Comparison of ENCODE assay signal across 24 cellular contexts in the genomic region with DNA sequence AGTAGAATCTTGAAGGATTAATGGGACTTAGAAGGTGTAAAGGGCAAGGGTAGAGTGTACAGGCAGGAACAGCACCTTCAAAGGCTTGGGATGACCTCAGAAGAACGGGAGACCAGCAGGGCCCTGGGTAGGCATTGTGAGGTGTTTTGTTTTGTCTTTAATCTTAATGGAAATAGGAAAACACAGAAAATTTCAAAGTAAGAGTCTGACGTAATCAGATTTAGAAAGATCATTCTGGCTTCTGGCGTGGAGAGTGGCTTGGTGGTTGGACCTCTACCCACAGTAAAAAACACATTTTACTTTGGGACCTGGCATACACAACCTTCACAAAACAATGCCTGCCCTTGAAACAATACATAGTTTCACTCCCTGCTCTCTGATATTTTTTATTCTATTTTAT. TPM values are rescaled to one million over a fixed set of nuclear protein-coding genes. Genes with fewer than 3 reads are reported as not detected.
A peak's percentile ranks its signal among the peaks of the same experiment; 100 is the strongest.
DNase-seq lines count a peak whose midpoint lies in the region; ATAC-seq and TF ChIP-seq lines count a peak whose summit lies in the region.
"Had no signal": no experiment of that assay in that cellular context is flagged by ENCODE, and none has a peak within 500 bp of the region (broad histone marks: within the 10 kb centered on the region; RNA-seq: fewer than 3 reads in every experiment).

No MANE protein-coding gene starts in this region.

- peaks cover 8 to 13% of the 10 kb centered on the region in 2 donors for H3K36me3 Mint-ChIP-seq in activated T-cell treated with anti-CD3 and anti-CD28 coated beads, Interleukin-2, amount 50 U/mL, for 72 hours (ENCODE audit: insufficient read depth in 2 of 2)
- peaks cover 16% of the 10 kb centered on the region for H3K36me3 Mint-ChIP-seq in WTC11
- H3K36me3 Mint-ChIP-seq in neural progenitor cell = peaks cover 33% of the 10 kb centered on the region

- H3K36me3 ChIP-seq in HEK293 (ENCODE audit: control insufficient read depth in 2 of 2, insufficient read depth in 1 of 2, low read length in 2 of 2) (peaks cover 0 to 32% of the 10 kb centered on the region in 2 experiments; a peak in 1 of 3 replicates), neural progenitor cell (no peaks in the 10 kb centered on the region), neuronal stem cell (replicated peaks in 1 of 2; ENCODE audit: control insufficient read depth in 2 of 2, insufficient read depth in 2 of 2, low read length in 2 of 2) (peaks cover 0 to 42% of the 10 kb centered on the region in 2 donors)

- H3K4me3 Mint-ChIP-seq in activated T-cell treated with anti-CD3 and anti-CD28 coated beads, Interleukin-2, amount 50 U/mL, for 72 hours = no peak overlapping the region
- H3K4me3 Mint-ChIP-seq in WTC11 = no peak overlapping the region
- H3K4me3 Mint-ChIP-seq in neural progenitor cell = no peak overlapping the region

- no CpG with 5 or more reads among the region's 3 CpGs for WGBS in neuronal stem cell (ENCODE audit: extremely low coverage in 2 of 2, insufficient read length in 2 of 2, insufficient replicate concordance in 1 of 2), 2 donors

- no peak overlapping the region for H2BK5ac ChIP-seq in neuronal stem cell (ENCODE audit: low read length)

- H3K27ac ChIP-seq in HEK293 (ENCODE audit: extremely low read depth, low read depth, low read length) (no peak overlapping the region), neural progenitor cell (no peak overlapping the region), neuronal stem cell (replicated peaks; ENCODE audit: low read length) (no peak overlapping the region)
- H3K27ac ChIP-seq: BLaER1, GM23248, RWPE1 had no signal

- no peak overlapping the region for H4K8ac ChIP-seq in neuronal stem cell (ENCODE audit: low read depth, low read length)

- POLR2A ChIA-PET in HEK293 (lab: Yijun Ruan, JAX) = no interaction called here
- POLR2A ChIA-PET in WTC11 (lab: Charles Lee) = no interaction called here

- H2BK12ac ChIP-seq in neuronal stem cell (ENCODE audit: low read length) = no peak overlapping the region

- peaks cover 41% of the 10 kb centered on the region for H3K4me1 Mint-ChIP-seq in activated T-cell treated with anti-CD3 and anti-CD28 coated beads, Interleukin-2, amount 50 U/mL, for 72 hours (ENCODE audit: low read depth)
- H3K4me1 Mint-ChIP-seq in WTC11 (peaks cover 27% of the 10 kb centered on the region), neural progenitor cell (peaks cover 24% of the 10 kb centered on the region)

- no peaks in the 10 kb centered on the region for H3K9me3 Mint-ChIP-seq in activated T-cell treated with anti-CD3 and anti-CD28 coated beads, Interleukin-2, amount 50 U/mL, for 72 hours
- H3K9me3 Mint-ChIP-seq in WTC11 = peaks cover 4% of the 10 kb centered on the region; the same call in 1 of the 2 replicates
- H3K9me3 Mint-ChIP-seq in neural progenitor cell = peaks cover 12% of the 10 kb centered on the region
- H3K9me3 Mint-ChIP-seq: CD4-positive, CD25-positive, alpha-beta regulatory T cell had no signal

- no peaks in the 10 kb centered on the region for H3K27me3 ChIP-seq in neural progenitor cell
- H3K27me3 ChIP-seq in neuronal stem cell (ENCODE audit: control insufficient read depth in 3 of 3, insufficient read depth in 3 of 3, low read depth in 1 of 3, low read length in 3 of 3) = no peaks in the 10 kb centered on the region
- H3K27me3 ChIP-seq: BLaER1 had no signal

- no peak overlapping the region for H2AK5ac ChIP-seq in neuronal stem cell (ENCODE audit: low read depth, low read length)

- no peak overlapping the region for H3K23ac ChIP-seq in neuronal stem cell (ENCODE audit: low read depth, low read length, poor library complexity)

- H4K91ac ChIP-seq in neuronal stem cell (ENCODE audit: low read depth, low read length, poor library complexity) = no peak overlapping the region

- no peak for ATAC-seq in activated T-cell treated with anti-CD3 and anti-CD28 coated beads, Interleukin-2, amount 50 U/mL, for 72 hours (replicated peaks in 1 of 2)
- no peak for ATAC-seq in WTC11
- ATAC-seq: GM12878, Panc1 had no signal

- no peak overlapping the region for H3K18ac ChIP-seq in neuronal stem cell (ENCODE audit: low read length)

- H3K9me3 ChIP-seq in HEK293 (ENCODE audit: control insufficient read depth, insufficient read depth, low read depth, low read length) = no peaks in the 10 kb centered on the region
- no peaks in the 10 kb centered on the region for H3K9me3 ChIP-seq in neural progenitor cell (ENCODE audit: low read depth)
- H3K9me3 ChIP-seq in neuronal stem cell (replicated peaks in 1 of 2; ENCODE audit: control insufficient read depth in 2 of 2, insufficient read depth in 1 of 2, low read depth in 1 of 2, low read length in 2 of 2) = peaks cover 0 to 3% of the 10 kb centered on the region in 2 donors
- H3K9me3 ChIP-seq: BLaER1 had no signal

- no peak for DNase-seq in activated T-cell treated with anti-CD3 and anti-CD28 coated beads, Interleukin-2, amount 50 U/mL, for 72 hours
- DNase-seq in activated T-cell treated with anti-CD3 and anti-CD28 coated beads, Interleukin-2, amount 50 U/mL, for 1 hour = no peak
- DNase-seq in WTC11 (ENCODE audit: low spot score) (no peak), neural progenitor cell (ENCODE audit: low spot score) (no peak), dermis blood vessel endothelial cell (no peak), NCI-H1694 (lab: John Stamatoyannopoulos, UW) (no peak), neuronal stem cell (ENCODE audit: low spot score) (no peak)
- DNase-seq: CD4-positive, CD25-positive, alpha-beta regulatory T cell; COR-L47; GM23248; KG1; MM.1S; NCI-H1417; NCI-H1694 treated with DMSO at 0.1 percent for 48 hours; NCI-H2081; NCI-H226; NCI-H510A; NCI-H69; SHP77 treated with DMSO at 0.1 percent for 48 hours had no signal

- peaks cover 54% of the 10 kb centered on the region for H3K79me2 ChIP-seq in neural progenitor cell (ENCODE audit: low read depth)

- H3F3A ChIP-seq in neural progenitor cell (ENCODE audit: low read depth) = peaks cover 19% of the 10 kb centered on the region

- H4K20me1 ChIP-seq in neural progenitor cell (ENCODE audit: low read depth) = peaks cover 18% of the 10 kb centered on the region

- no peak overlapping the region for H3K4ac ChIP-seq in neuronal stem cell (ENCODE audit: low read length)

- no peak overlapping the region for H3K14ac ChIP-seq in neuronal stem cell (ENCODE audit: low read length)

- H3K9ac ChIP-seq in neural progenitor cell (no peak overlapping the region), neuronal stem cell (ENCODE audit: low read depth, low read length, poor library complexity) (no peak overlapping the region)
- H3K9ac ChIP-seq: BLaER1, GM23248 had no signal

- H2BK120ac ChIP-seq in neuronal stem cell (ENCODE audit: low read depth, low read length) = no peak overlapping the region

- H3K4me3 ChIP-seq in HEK293 (ENCODE audit: low read depth, low read length) (no peak overlapping the region), neural progenitor cell (no peak overlapping the region), neuronal stem cell (ENCODE audit: low read length in 2 of 2) (no peak overlapping the region)
- H3K4me3 ChIP-seq: BLaER1, GM12878, GM23248 had no signal

- CTCF ChIA-PET in HEK293 (lab: Yijun Ruan, JAX) = no interaction called here
- CTCF ChIA-PET in WTC11 (lab: Charles Lee) = no interaction called here

- H2AFZ ChIP-seq in neural progenitor cell (replicated peaks) (no peak overlapping the region), neuronal stem cell (ENCODE audit: low read length) (no peak overlapping the region)
- H2AFZ ChIP-seq: GM23248 had no signal

- H3K4me2 ChIP-seq in neural progenitor cell = peak overlapping the region; percentile 39
- no peak overlapping the region for H3K4me2 ChIP-seq in neuronal stem cell (ENCODE audit: insufficient read depth, low read length, poor library complexity, severe bottlenecking)
- H3K4me2 ChIP-seq: BLaER1 had no signal

- peaks cover 5% of the 10 kb centered on the region; the same call in 1 of the 2 replicates for H3K4me1 ChIP-seq in HEK293 (ENCODE audit: control insufficient read depth, insufficient read depth, low read length)
- peaks cover 27% of the 10 kb centered on the region for H3K4me1 ChIP-seq in neural progenitor cell
- H3K4me1 ChIP-seq in neuronal stem cell (ENCODE audit: control insufficient read depth in 2 of 2, insufficient read depth in 1 of 2, low read depth in 1 of 2, low read length in 2 of 2) = peaks cover 7 to 10% of the 10 kb centered on the region in 2 donors

- peaks cover 2% of the 10 kb centered on the region for H3K79me1 ChIP-seq in neuronal stem cell (ENCODE audit: low read depth, low read length)

- no peak for TF ChIP-seq CTCF in HEK293 (tag by site-specific recombination; IDR thresholded peaks at IDR 0.05)
- TF ChIP-seq CTCF in WTC11 (IDR thresholded peaks at IDR 0.05) = no peak
- TF ChIP-seq CTCF in neural progenitor cell (IDR thresholded peaks at IDR 0.05) = no peak

- no peaks in the 10 kb centered on the region for H3K27me3 Mint-ChIP-seq in activated T-cell treated with anti-CD3 and anti-CD28 coated beads, Interleukin-2, amount 50 U/mL, for 72 hours (ENCODE audit: low read depth)
- peaks cover 10% of the 10 kb centered on the region; the same call in 1 of the 2 replicates for H3K27me3 Mint-ChIP-seq in WTC11 (ENCODE audit: low read depth)
- peaks cover 3% of the 10 kb centered on the region for H3K27me3 Mint-ChIP-seq in neural progenitor cell (ENCODE audit: insufficient read depth, low read depth)
- H3K27me3 Mint-ChIP-seq: CD4-positive, CD25-positive, alpha-beta regulatory T cell had no signal

- no peak overlapping the region for H2BK15ac ChIP-seq in neuronal stem cell (ENCODE audit: low read length)

- peak overlapping the region; percentile 34 for H3K27ac Mint-ChIP-seq in activated T-cell treated with anti-CD3 and anti-CD28 coated beads, Interleukin-2, amount 50 U/mL, for 72 hours
- H3K27ac Mint-ChIP-seq in WTC11 (peak overlapping the region; percentile 46; the same call in 1 of the 2 replicates), neural progenitor cell (no peak overlapping the region)

RNA-seq across cellular contexts. Expression of gene MOV10, which starts 4.1 kb away (rescaled TPM):
- 10 to 100 TPM; 76.8 to 80.8 TPM for total RNA-seq in activated T-cell treated with anti-CD3 and anti-CD28 coated beads, Interleukin-2, amount 50 U/mL, for 72 hours
- total RNA-seq in WTC11 (2021) (80.7 to 99.1 TPM (median 98.8 TPM) in 3 replicates), neural progenitor cell (ENCODE audit: low replicate concordance) (47.5 and 92.2 TPM in 2 replicates), dermis blood vessel endothelial cell (62.8 and 85.2 TPM in 2 replicates)
- polyA plus RNA-seq in neuronal stem cell (2013, experiment 1 of 2) = 58.9 TPM
- polyA plus RNA-seq in neuronal stem cell (2013, experiment 2 of 2) = 58.7 TPM

RNA-seq across cellular contexts. Expression of gene RHOC, which starts 28.3 kb away (rescaled TPM):
- total RNA-seq in activated T-cell treated with anti-CD3 and anti-CD28 coated beads, Interleukin-2, amount 50 U/mL, for 72 hours = 10 to 100 TPM; 45.7 to 54.4 TPM
- total RNA-seq in WTC11 (2021) = 67.9 to 68.9 TPM (median 68.2 TPM) in 3 replicates
- total RNA-seq in neural progenitor cell (ENCODE audit: low replicate concordance) = 36.3 and 41.8 TPM in 2 replicates
- 579 and 920 TPM in 2 replicates for total RNA-seq in dermis blood vessel endothelial cell
- polyA plus RNA-seq in neuronal stem cell (2013, experiment 1 of 2) = 62.8 TPM
- 63.2 TPM for polyA plus RNA-seq in neuronal stem cell (2013, experiment 2 of 2)

RNA-seq across cellular contexts. Expression of gene PPM1J, which starts 36.5 kb away (rescaled TPM):
- 1 to 10 TPM; 1.2 to 1.3 TPM for total RNA-seq in activated T-cell treated with anti-CD3 and anti-CD28 coated beads, Interleukin-2, amount 50 U/mL, for 72 hours
- 19.3 to 23.5 TPM (median 22.6 TPM) in 3 replicates for total RNA-seq in WTC11 (2021)
- 1.8 and 2.7 TPM in 2 replicates for total RNA-seq in neural progenitor cell (ENCODE audit: low replicate concordance)
- 0.68 and 0.74 TPM in 2 replicates for total RNA-seq in dermis blood vessel endothelial cell
- 3.8 TPM for polyA plus RNA-seq in neuronal stem cell (2013, experiment 1 of 2)
- polyA plus RNA-seq in neuronal stem cell (2013, experiment 2 of 2) = 3.8 TPM
- total RNA-seq: CD4-positive, CD25-positive, alpha-beta regulatory T cell had no signal
- polyA plus RNA-seq: CD4-positive, CD25-positive, alpha-beta regulatory T cell had no signal

RNA-seq across cellular contexts. Expression of gene CAPZA1, which starts 59.0 kb away (rescaled TPM):
- total RNA-seq in activated T-cell treated with anti-CD3 and anti-CD28 coated beads, Interleukin-2, amount 50 U/mL, for 72 hours = 100 to 1,000 TPM; 216 to 228 TPM
- total RNA-seq in WTC11 (2021) (86.6 to 97.5 TPM (median 91.3 TPM) in 3 replicates), neural progenitor cell (ENCODE audit: low replicate concordance) (144 and 218 TPM in 2 replicates), dermis blood vessel endothelial cell (219 and 332 TPM in 2 replicates)
- polyA plus RNA-seq in neuronal stem cell (2013, experiment 1 of 2) = 93.7 TPM
- polyA plus RNA-seq in neuronal stem cell (2013, experiment 2 of 2) = 95.9 TPM

RNA-seq across cellular contexts. Expression of gene ST7L, which starts 59.7 kb away (rescaled TPM):
- 10 to 100 TPM; 17.4 to 18.6 TPM for total RNA-seq in activated T-cell treated with anti-CD3 and anti-CD28 coated beads, Interleukin-2, amount 50 U/mL, for 72 hours
- total RNA-seq in WTC11 (2021) = 14.5 to 18.0 TPM (median 14.8 TPM) in 3 replicates
- 18.7 and 26.1 TPM in 2 replicates for total RNA-seq in neural progenitor cell (ENCODE audit: low replicate concordance)
- 11.4 and 18.4 TPM in 2 replicates for total RNA-seq in dermis blood vessel endothelial cell
- 20.7 TPM for polyA plus RNA-seq in neuronal stem cell (2013, experiment 1 of 2)
- polyA plus RNA-seq in neuronal stem cell (2013, experiment 2 of 2) = 21.2 TPM
